In genomic region chr10:123996302-123996701, GRCh38 we compare ENCODE assay signal across 1 cellular context.
TF ChIP-seq lines count a peak whose summit lies in the region.

No MANE protein-coding gene starts in this region.

TF ChIP-seq in A549, 52 proteins besides CTCF, POLR2A, EP300 and RAD21 (continued from another document):
- TF ChIP-seq HES2 (IDR thresholded peaks at IDR 0.05) (no peak), USF2 (IDR thresholded peaks at IDR 0.05) (no peak), NPAS2 (CRISPR knock-in tag; IDR thresholded peaks at IDR 0.05; ENCODE audit: borderline replicate concordance) (no peak), MYC (IDR thresholded peaks at IDR 0.05; ENCODE audit: borderline replicate concordance, low read length) (no peak), HMGXB4 (CRISPR knock-in tag; IDR thresholded peaks at IDR 0.05; ENCODE audit: borderline replicate concordance) (no peak), BHLHE40 (IDR thresholded peaks at IDR 0.05; ENCODE audit: low read depth, low read length) (no peak), NR3C1 (IDR thresholded peaks at IDR 0.05) (no peak), FOXS1 (CRISPR knock-in tag; IDR thresholded peaks at IDR 0.05) (no peak), ELK1 (IDR thresholded peaks at IDR 0.05; ENCODE audit: low read depth, low read length) (no peak), HEYL (CRISPR knock-in tag; IDR thresholded peaks at IDR 0.05) (no peak)
TF ChIP-seq in A549: peak in this region for 0.
